In genomic region chr10:13282348-13282747, GRCh38 we compare ENCODE assay signal across 13 cellular contexts. TPM values are rescaled to one million over a fixed set of nuclear protein-coding genes. Genes with fewer than 3 reads are reported as not detected.
"Had no signal": no experiment of that assay in that cellular context is flagged by ENCODE, and none has a peak within 500 bp of the region (broad histone marks: within the 10 kb centered on the region; RNA-seq: fewer than 3 reads in every experiment).

No MANE protein-coding gene starts in this region.

RNA-seq across cellular contexts. Expression of gene UCMA, which starts 48.2 kb away (rescaled TPM):
- total RNA-seq: stomach, subcutaneous adipose tissue, suprapubic skin, temporal lobe, thoracic aorta, thyroid gland, tibial nerve, transverse colon, upper lobe of left lung, upper lobe of right lung, ureter, urinary bladder, vagina had no signal
- polyA plus RNA-seq: stomach, urinary bladder had no signal
